13 cellular contexts compared by ENCODE assay signal in genomic region chr6:158539363-158539762, GRCh38.
"Had no signal": no experiment of that assay in that cellular context is flagged by ENCODE, and none has a peak within 500 bp of the region (broad histone marks: within the 10 kb centered on the region; RNA-seq: fewer than 3 reads in every experiment).

No MANE protein-coding gene starts in this region.

- H3K27me3 ChIP-seq: cardiac muscle cell, pancreas had no signal

- H3K9me3 ChIP-seq: esophagus squamous epithelium, heart left ventricle, pancreas, suprapubic skin had no signal

- H3K4me3 Mint-ChIP-seq: activated CD8-positive, alpha-beta T cell treated with anti-CD3 and anti-CD28 coated beads for 36 hours; activated naive CD4-positive, alpha-beta T cell treated with anti-CD3 and anti-CD28 coated beads for 36 hours had no signal

- ATAC-seq: activated CD8-positive, alpha-beta T cell treated with anti-CD3 and anti-CD28 coated beads for 36 hours; heart left ventricle; left ventricle myocardium superior; pancreas; stimulated activated naive CD8-positive, alpha-beta T cell treated with anti-CD3 and anti-CD28 coated beads, Interleukin-15, Interleukin-2, amounts not matched to agents 100 U/mL and 50 U/mL, for 24 hours had no signal

- H3K9me3 Mint-ChIP-seq: activated CD8-positive, alpha-beta T cell treated with anti-CD3 and anti-CD28 coated beads for 36 hours; activated naive CD4-positive, alpha-beta T cell treated with anti-CD3 and anti-CD28 coated beads for 36 hours had no signal

- H3K27ac Mint-ChIP-seq: activated CD8-positive, alpha-beta T cell treated with anti-CD3 and anti-CD28 coated beads for 36 hours; activated naive CD4-positive, alpha-beta T cell treated with anti-CD3 and anti-CD28 coated beads for 36 hours had no signal

- H3K27ac ChIP-seq: cardiac muscle cell, heart left ventricle, pancreas, suprapubic skin had no signal

- H3K4me3 ChIP-seq: cardiac muscle cell, esophagus squamous epithelium, heart left ventricle, pancreas, suprapubic skin had no signal

- DNase-seq: activated CD4-positive, alpha-beta T cell treated with anti-CD3 and anti-CD28 coated beads for 4 hours; activated CD8-positive, alpha-beta T cell treated with anti-CD3 and anti-CD28 coated beads for 36 hours; activated naive CD4-positive, alpha-beta T cell treated with anti-CD3 and anti-CD28 coated beads for 36 hours; esophagus squamous epithelium; heart left ventricle; left ventricle myocardium superior; pancreas; stimulated activated CD4-positive, alpha-beta T cell treated with anti-CD3 and anti-CD28 coated beads, Interleukin-4, amount 100 ng/mL, for 1 hour; stimulated activated CD8-positive, alpha-beta memory T cell treated with anti-CD3 and anti-CD28 coated beads, Interleukin-4, amount 100 ng/mL, for 48 hours; stimulated activated naive CD8-positive, alpha-beta T cell treated with anti-CD3 and anti-CD28 coated beads, Interleukin-15, Interleukin-2, amounts not matched to agents 100 U/mL and 50 U/mL, for 24 hours; T1000 had no signal

- H3K36me3 ChIP-seq: cardiac muscle cell, esophagus squamous epithelium, heart left ventricle, pancreas, suprapubic skin had no signal
